28 cellular contexts compared by ENCODE assay signal in the genomic region with DNA sequence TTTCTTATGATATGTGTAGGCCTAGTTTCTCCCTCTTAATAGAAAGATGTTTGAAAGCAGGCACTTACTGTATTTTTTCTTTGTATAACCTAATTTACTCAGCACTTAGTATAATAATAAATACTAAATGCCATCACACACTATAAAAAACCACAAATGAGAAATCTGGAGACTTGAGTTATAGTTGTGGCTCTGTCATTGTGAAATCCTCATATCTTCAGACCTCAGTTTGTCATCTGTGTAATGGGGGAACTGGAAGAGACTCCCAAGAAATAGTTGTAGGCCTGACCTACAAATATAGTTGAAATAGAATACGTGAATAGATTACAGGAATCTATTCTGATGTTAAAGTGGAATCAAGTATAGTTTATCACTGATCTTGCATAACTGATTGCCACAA.
"Had no signal": no experiment of that assay in that cellular context is flagged by ENCODE, and none has a peak within 500 bp of the region (broad histone marks: within the 10 kb centered on the region; RNA-seq: fewer than 3 reads in every experiment).

No MANE protein-coding gene starts in this region.

- H3K36me3 ChIP-seq: neural progenitor cell, ovary, right lobe of liver, sigmoid colon, stomach, thoracic aorta, thyroid gland, tibial nerve, upper lobe of left lung, vagina had no signal

- ATAC-seq: psoas muscle; right cardiac atrium; right lobe of liver; stimulated activated effector memory CD8-positive, alpha-beta T cell treated with anti-CD3 and anti-CD28 coated beads, Interleukin-12 subunit alpha, Interleukin-12 subunit beta, amount 100 ng/mL, for 72 hours; stimulated activated naive B cell treated with anti-CD40 and anti-IgM and Interleukin-4, amounts not matched to agents 10 μg/mL and 1 μg/mL and 100 μg/mL, for 72 hours had no signal

- DNase-seq: occipital lobe; ovary; posterior cingulate gyrus; psoas muscle; right cardiac atrium; right lobe of liver; sigmoid colon; small intestine; stimulated activated CD4-positive, alpha-beta T cell treated with anti-CD3 and anti-CD28 coated beads, Interleukin-15, amount 100 ng/mL, for 24 hours; stimulated activated CD4-positive, alpha-beta T cell treated with anti-CD3 and anti-CD28 coated beads, Interleukin-2, amount 100 ng/mL, for 24 hours; stimulated activated CD4-positive, alpha-beta T cell treated with anti-CD3 and anti-CD28 coated beads, Interleukin-2, amount 100 ng/mL, for 48 hours; stimulated activated CD4-positive, alpha-beta T cell treated with anti-CD3 and anti-CD28 coated beads, Interleukin-4, amount 100 ng/mL, for 24 hours; stimulated activated naive B cell treated with anti-CD40 and anti-IgM and Interleukin-4, amounts not matched to agents 10 μg/mL and 1 μg/mL and 100 μg/mL, for 72 hours; stimulated activated naive CD4-positive, alpha-beta T cell treated with Interleukin-2 at 50 U/mL for 16 hours; stomach; thyroid gland; trophoblast cell; upper lobe of left lung had no signal

- H3K4me3 ChIP-seq: neural progenitor cell, ovary, psoas muscle, right lobe of liver, sigmoid colon, stomach, thoracic aorta, thyroid gland, tibial nerve, upper lobe of left lung, vagina had no signal

- H3K4me2 ChIP-seq: neural progenitor cell had no signal

- H3K36me3 Mint-ChIP-seq: neural progenitor cell; stimulated activated effector memory CD8-positive, alpha-beta T cell treated with anti-CD3 and anti-CD28 coated beads, Interleukin-12 subunit alpha, Interleukin-12 subunit beta, amount 100 ng/mL, for 72 hours; stimulated activated naive B cell treated with anti-CD40 and anti-IgM and Interleukin-4, amounts not matched to agents 10 μg/mL and 1 μg/mL and 100 μg/mL, for 72 hours had no signal

- H3K9ac ChIP-seq: neural progenitor cell, parathyroid adenoma had no signal

- H3K27ac ChIP-seq: neural progenitor cell, ovary, parathyroid adenoma, psoas muscle, right lobe of liver, sigmoid colon, stomach, thoracic aorta, thyroid gland, tibial nerve, upper lobe of left lung, vagina had no signal

- H3K27me3 Mint-ChIP-seq: stimulated activated naive B cell treated with anti-CD40 and anti-IgM and Interleukin-4, amounts not matched to agents 10 μg/mL and 1 μg/mL and 100 μg/mL, for 72 hours; stimulated activated naive CD8-positive, alpha-beta T cell treated with anti-CD3 and anti-CD28 coated beads, Interleukin-15, Interleukin-2, amounts not matched to agents 100 ng/mL and 50 ng/mL, for 24 hours had no signal

- H3K9me3 Mint-ChIP-seq: nephron, neural progenitor cell had no signal

- H3K4me1 ChIP-seq: parathyroid adenoma, psoas muscle, right lobe of liver, sigmoid colon, thyroid gland, tibial nerve, upper lobe of left lung, vagina had no signal

- H3K27ac Mint-ChIP-seq: neural progenitor cell; progenitor cell of endocrine pancreas; stimulated activated effector memory CD8-positive, alpha-beta T cell treated with anti-CD3 and anti-CD28 coated beads, Interleukin-12 subunit alpha, Interleukin-12 subunit beta, amount 100 ng/mL, for 72 hours; stimulated activated naive B cell treated with anti-CD40 and anti-IgM and Interleukin-4, amounts not matched to agents 10 μg/mL and 1 μg/mL and 100 μg/mL, for 72 hours; stimulated activated naive CD8-positive, alpha-beta T cell treated with anti-CD3 and anti-CD28 coated beads, Interleukin-15, Interleukin-2, amounts not matched to agents 100 ng/mL and 50 ng/mL, for 24 hours had no signal

- H3K4me1 Mint-ChIP-seq: stimulated activated effector memory CD8-positive, alpha-beta T cell treated with anti-CD3 and anti-CD28 coated beads, Interleukin-12 subunit alpha, Interleukin-12 subunit beta, amount 100 ng/mL, for 72 hours; stimulated activated naive B cell treated with anti-CD40 and anti-IgM and Interleukin-4, amounts not matched to agents 10 μg/mL and 1 μg/mL and 100 μg/mL, for 72 hours had no signal

- H3K79me2 ChIP-seq: parathyroid adenoma had no signal

- H3K9me3 ChIP-seq: ovary, psoas muscle, right lobe of liver, sigmoid colon, stomach, thoracic aorta, thyroid gland, tibial nerve, upper lobe of left lung, vagina had no signal

- FAIRE-seq: small intestine, urothelium cell line had no signal

- H2AFZ ChIP-seq: neural progenitor cell, parathyroid adenoma had no signal

- H3K27me3 ChIP-seq: neural progenitor cell, ovary, right lobe of liver, sigmoid colon, stomach, thyroid gland, tibial nerve, upper lobe of left lung, vagina had no signal

- H3K4me3 Mint-ChIP-seq: nephron; neural progenitor cell; stimulated activated effector memory CD8-positive, alpha-beta T cell treated with anti-CD3 and anti-CD28 coated beads, Interleukin-12 subunit alpha, Interleukin-12 subunit beta, amount 100 ng/mL, for 72 hours; stimulated activated naive B cell treated with anti-CD40 and anti-IgM and Interleukin-4, amounts not matched to agents 10 μg/mL and 1 μg/mL and 100 μg/mL, for 72 hours; stimulated activated naive CD8-positive, alpha-beta T cell treated with anti-CD3 and anti-CD28 coated beads, Interleukin-15, Interleukin-2, amounts not matched to agents 100 ng/mL and 50 ng/mL, for 24 hours had no signal
